20 cellular contexts compared by ENCODE assay signal in genomic region chr2:207861789-207862188, GRCh38.
"Had no signal": no experiment of that assay in that cellular context is flagged by ENCODE, and none has a peak within 500 bp of the region (broad histone marks: within the 10 kb centered on the region; RNA-seq: fewer than 3 reads in every experiment).

No MANE protein-coding gene starts in this region.

- H3K27ac ChIP-seq: KMS-11, SJSA1, SK-N-MC had no signal

- DNase-seq: Kasumi-1, MM.1S, NCI-H1092 treated with DMSO at 0.1 percent for 48 hours, NCI-H1436, NCI-H187, NCI-H2029, NCI-H2081 treated with DMSO at 0.1 percent for 48 hours, NCI-H2171, NCI-H226, NCI-H446, NCI-H510A, NCI-H524 treated with DMSO at 0.1 percent for 48 hours, NCI-H69, NCI-H774, Right ventricle myocardium superior, RPMI8226, SIG-M5 had no signal

- H3K9me3 ChIP-seq: SJSA1 had no signal

- H3K4me2 ChIP-seq: KMS-11 had no signal

- H3K27me3 ChIP-seq: SJSA1 had no signal

- H3K36me3 ChIP-seq: SJSA1 had no signal

- H3K4me3 ChIP-seq: SJSA1, SK-N-MC had no signal

- H3K9ac ChIP-seq: KMS-11 had no signal

- H3K4me1 ChIP-seq: SJSA1 had no signal
